Comparison of ENCODE assay signal across 8 cellular contexts in the genomic region with DNA sequence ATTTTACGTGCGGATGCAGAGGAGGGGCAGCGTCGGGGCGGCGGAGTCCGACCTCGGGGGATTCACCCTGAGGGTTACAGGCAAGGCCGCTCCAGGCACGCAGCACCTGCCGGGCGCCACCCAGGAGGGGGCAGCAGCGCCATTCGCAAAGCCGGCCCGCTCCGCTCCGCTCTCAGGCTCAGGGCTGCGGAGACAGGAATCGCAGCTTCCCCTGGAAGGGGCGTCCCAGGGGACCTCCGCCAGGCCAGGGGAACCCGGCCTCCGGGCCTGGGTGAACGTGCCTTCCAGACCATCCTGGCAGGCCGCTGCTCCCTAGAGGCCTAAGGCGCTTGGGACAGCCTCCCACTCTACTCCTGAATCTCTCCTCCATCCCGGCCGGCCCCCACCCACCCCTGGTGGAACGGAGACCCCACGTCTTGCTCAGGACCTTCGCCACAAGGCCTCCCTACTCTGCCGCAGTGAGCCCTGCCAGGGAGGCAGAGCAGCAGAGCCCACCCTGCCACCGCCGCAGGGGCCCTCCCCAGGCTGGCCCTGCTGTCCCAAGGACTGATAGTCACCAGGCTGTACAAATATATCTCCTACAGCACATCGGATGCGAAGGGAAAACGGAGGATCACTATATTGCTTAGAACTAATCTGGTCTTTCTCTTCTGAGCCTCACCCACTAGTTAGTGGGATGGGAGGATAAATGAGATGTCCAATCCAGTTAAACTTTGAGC.
DNase-seq lines count a peak whose midpoint lies in the region; ATAC-seq and TF ChIP-seq lines count a peak whose summit lies in the region.

No MANE protein-coding gene starts in this region.

- DNase-seq in AG10803 (ENCODE audit: low read depth) (peak; percentile 65), T-cell (peak; percentile 2 to 56 (median 34)), anterior cingulate cortex (lab: John Stamatoyannopoulos, UW) (peak in 41 of 58 donors; percentile 6 to 41 (median 19)), UCSD-AML1 (lab: John Stamatoyannopoulos, UW; ENCODE audit: unreplicated experiment) (no peak)
- DNase-seq in stimulated activated CD4-positive, alpha-beta T cell treated with anti-CD3 and anti-CD28 coated beads, Interleukin-15, amount 100 ng/mL, for 24 hours: peak; percentile 86

- peak; percentile 78 for TF ChIP-seq CTCF in AG10803 (conservative IDR thresholded peaks at IDR 0.05; ENCODE audit: low read length)

- peak; percentile 85 for ATAC-seq in GM19324 (IDR thresholded peaks at IDR 0.05; ENCODE audit: low FRiP score, unreplicated experiment)
- peak; percentile 79 for ATAC-seq in HG03342 (IDR thresholded peaks at IDR 0.05; ENCODE audit: unreplicated experiment)
- peak; percentile 73 to 78 (median 74) for ATAC-seq in T-cell (replicated peaks in 1 of 4)

- peak overlapping the region; percentile 15; the same call in 1 of the 2 replicates for H3K4me3 ChIP-seq in AG10803 (ENCODE audit: low read length)
- peak overlapping the region; percentile 39 for H3K4me3 ChIP-seq in iPS-18c (ENCODE audit: insufficient read depth, low read depth, low read length)

- CTCF ChIA-PET in T-cell (lab: Charles Lee): interaction anchor here (1.0 kb wide), 2 partner anchors 378 kb away, joined by 3 to 4 read pairs; no protein-coding TSS in a partner anchor

- H3K9me3 ChIP-seq in iPS-18c (ENCODE audit: control insufficient read depth, insufficient read depth, low read length): no peaks in the 10 kb centered on the region

- no peak overlapping the region for H3K27ac Mint-ChIP-seq in T-cell

- POLR2A ChIA-PET in T-cell (lab: Charles Lee): no interaction called here

- H3K4me3 Mint-ChIP-seq in T-cell: no peak overlapping the region

- peaks cover 7 to 16% of the 10 kb centered on the region in 2 donors for H3K27me3 Mint-ChIP-seq in T-cell

- H3K4me1 Mint-ChIP-seq in T-cell: peaks cover 0 to 2% (median 0%) of the 10 kb centered on the region in 3 donors

- H3K9me3 Mint-ChIP-seq in T-cell: no peaks in the 10 kb centered on the region

- H3K36me3 Mint-ChIP-seq in T-cell: no peaks in the 10 kb centered on the region
